In the genomic region with DNA sequence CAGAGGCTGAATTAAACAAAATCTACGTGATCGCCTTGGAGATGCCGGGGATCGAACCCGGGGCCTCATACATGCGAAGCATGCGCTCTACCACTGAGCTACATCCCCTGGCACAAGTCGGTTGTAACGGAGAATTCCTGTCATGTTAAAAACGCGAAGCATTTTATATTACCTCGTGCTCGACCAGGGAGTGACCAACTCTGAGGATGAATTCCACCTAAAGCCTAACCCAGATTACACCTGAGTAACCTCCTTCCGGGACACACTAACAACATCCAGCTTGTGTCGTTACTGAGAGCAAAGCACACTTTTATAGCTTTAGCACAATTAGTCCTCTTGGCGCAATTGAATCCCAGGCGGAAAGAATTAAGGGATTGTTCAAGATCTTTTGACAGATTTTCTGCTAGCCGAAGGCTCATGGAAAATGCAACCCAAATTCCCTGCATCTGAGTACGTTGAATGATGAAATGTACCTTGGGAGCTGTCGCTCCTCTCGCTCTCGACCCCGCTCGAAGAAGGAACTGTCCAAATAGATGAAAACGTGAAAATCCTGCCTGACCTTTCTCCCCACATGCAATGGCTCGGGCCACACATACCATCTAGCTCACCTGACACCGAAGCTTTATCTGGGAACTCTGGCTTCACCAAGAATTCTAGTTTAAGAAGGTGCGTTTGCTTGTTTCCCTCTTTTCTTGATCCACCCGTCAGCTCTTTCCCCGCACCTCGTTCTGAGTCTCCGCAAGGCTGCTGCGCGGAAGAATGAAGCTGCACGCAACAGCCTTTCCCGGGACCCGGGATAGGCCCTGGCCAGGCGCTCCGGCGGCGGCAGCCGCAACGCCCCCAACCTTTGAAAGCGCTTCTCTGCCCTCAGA, we compare ENCODE assay signal across 9 cellular contexts.
DNase-seq lines count a peak whose midpoint lies in the region; ATAC-seq, FAIRE-seq and TF ChIP-seq lines count a peak whose summit lies in the region.
"Had no signal": no experiment of that assay in that cellular context is flagged by ENCODE, and none has a peak within 500 bp of the region (broad histone marks: within the 10 kb centered on the region; RNA-seq: fewer than 3 reads in every experiment).

No MANE protein-coding gene starts in this region.

- H3K9me3 Mint-ChIP-seq in Caco-2 (ENCODE audit: unreplicated experiment) = no peaks in the 10 kb centered on the region
- no peaks in the 10 kb centered on the region for H3K9me3 Mint-ChIP-seq in stimulated activated naive B cell treated with anti-CD40 and anti-IgM and Interleukin-4, amounts not matched to agents 10 μg/mL and 1 μg/mL and 100 μg/mL, for 72 hours

- TF ChIP-seq CTCF in Caco-2 (IDR thresholded peaks at IDR 0.05; ENCODE audit: insufficient read depth in 1 of 2, low read depth in 1 of 2, low read length in 1 of 2, severe bottlenecking in 1 of 2, unreplicated experiment in 1 of 2) (no peak), GM12878 (IDR thresholded peaks at IDR 0.05 in 2 of 3, conservative IDR thresholded peaks at IDR 0.05 in 1 of 3; ENCODE audit: control insufficient read depth in 2 of 3, extremely low read depth in 1 of 3, insufficient read depth in 1 of 3, low read depth in 3 of 3, low read length in 3 of 3) (no peak), lung (IDR thresholded peaks at IDR 0.05; ENCODE audit: control extremely low read depth, extremely low read depth) (no peak)

- no peaks in the 10 kb centered on the region for H3K27me3 Mint-ChIP-seq in Caco-2 (ENCODE audit: insufficient read depth, unreplicated experiment)
- H3K27me3 Mint-ChIP-seq in stimulated activated naive B cell treated with anti-CD40 and anti-IgM and Interleukin-4, amounts not matched to agents 10 μg/mL and 1 μg/mL and 100 μg/mL, for 72 hours = peaks cover 51 to 62% of the 10 kb centered on the region in 2 donors

- peaks cover 14% of the 10 kb centered on the region for H3K36me3 Mint-ChIP-seq in Caco-2 (ENCODE audit: insufficient read depth, unreplicated experiment)
- H3K36me3 Mint-ChIP-seq in stimulated activated naive B cell treated with anti-CD40 and anti-IgM and Interleukin-4, amounts not matched to agents 10 μg/mL and 1 μg/mL and 100 μg/mL, for 72 hours = peaks cover 3 to 4% of the 10 kb centered on the region in 2 donors

- POLR2A ChIA-PET in Caco-2 (lab: Charles Lee) = no interaction called here
- POLR2A ChIA-PET in GM12878 (lab: Charles Lee) = no interaction called here

- CTCF ChIA-PET in Caco-2 (lab: Charles Lee) (interaction anchor here (0.9 kb wide), 1 partner anchor 163 kb away, joined by 3 read pairs; no protein-coding TSS in a partner anchor), GM12878 (lab: Yijun Ruan, JAX) (interaction anchor here (1.2 to 1.3 kb wide), 2 partner anchors 18 to 25 kb away, joined by 3 read pairs; no protein-coding TSS in a partner anchor)

- no peaks in the 10 kb centered on the region for H4K20me1 ChIP-seq in GM12878 (ENCODE audit: control insufficient read depth, insufficient read depth)

- no peak overlapping the region for H3K27ac ChIP-seq in GM12878 (ENCODE audit: control insufficient read depth, insufficient read depth)
- no peak overlapping the region for H3K27ac ChIP-seq in lung (ENCODE audit: low read depth in 1 of 2, low read length in 1 of 2)
- H3K27ac ChIP-seq: upper lobe of left lung had no signal

- H3K79me2 ChIP-seq in GM12878 (ENCODE audit: control insufficient read depth, insufficient read depth, low read length) = no peaks in the 10 kb centered on the region

- H3K9me3 ChIP-seq in Caco-2 (no peaks in the 10 kb centered on the region), GM12878 (replicated peaks; ENCODE audit: control insufficient read depth, insufficient read depth, low read length) (no peaks in the 10 kb centered on the region), lung (ENCODE audit: control insufficient read depth in 2 of 2, insufficient read depth in 1 of 2, low read length in 1 of 2) (no peaks in the 10 kb centered on the region)
- H3K9me3 ChIP-seq: upper lobe of left lung had no signal

- peaks cover 14% of the 10 kb centered on the region for H3K4me1 ChIP-seq in Caco-2
- no peaks in the 10 kb centered on the region for H3K4me1 ChIP-seq in GM12878 (ENCODE audit: control insufficient read depth, insufficient read depth, low read length)
- H3K4me1 ChIP-seq in lung (ENCODE audit: control insufficient read depth in 2 of 2, insufficient read depth in 2 of 2, low read length in 2 of 2) = no peaks in the 10 kb centered on the region

- H3K4me3 ChIP-seq in Caco-2 (ENCODE audit: low read depth, low read length) = peak overlapping the region; percentile 14
- peak overlapping the region; percentile 60 for H3K4me3 ChIP-seq in GM12878
- H3K4me3 ChIP-seq in lung = no peak overlapping the region

- no peak for TF ChIP-seq RAD21 in GM12878 (IDR thresholded peaks at IDR 0.05; ENCODE audit: insufficient read depth, low read depth, low read length)

- in situ Hi-C loops in GM12878 (cut with MboI) = no loop called here

- no TSS peak for BruUV-seq in Caco-2 (replicated peaks; lab: Mats Ljungman, UMichigan)
- BruUV-seq in GM12878 (replicated peaks; lab: Mats Ljungman, UMichigan) = no TSS peak

- DNase-seq in Caco-2 (peak in 1 of 2 experiments; percentile 70), HT-29 (ENCODE audit: low spot score) (peak; percentile 76), RPMI8226 (peak; percentile 70), GM12878 (ENCODE audit: low read depth, low spot score) (peak; percentile 48), lung (ENCODE audit: low spot score) (no peak), germinal center (ENCODE audit: low spot score) (no peak)
- DNase-seq in stimulated activated naive B cell treated with anti-CD40 and anti-IgM and Interleukin-4, amounts not matched to agents 10 μg/mL and 1 μg/mL and 100 μg/mL, for 72 hours = peak; percentile 46

- WGBS in GM12878 (ENCODE audit: insufficient coverage, insufficient replicate concordance, low lambda C conversion rate, missing lambda C conversion rate) = 9% methylated on average over 44 of the region's 44 CpGs
- 2 to 3% methylated on average over 44 of the region's 44 CpGs for WGBS in lung, 2 donors

- H3K27me3 ChIP-seq in Caco-2 (replicated peaks; ENCODE audit: control insufficient read depth, insufficient read depth, low read length) (no peaks in the 10 kb centered on the region), GM12878 (replicated peaks in 1 of 2; ENCODE audit: control insufficient read depth in 2 of 2, insufficient read depth in 2 of 2, low read length in 1 of 2) (no peaks in the 10 kb centered on the region; a peak in 1 of 4 replicates), lung (ENCODE audit: control insufficient read depth, insufficient read depth) (no peaks in the 10 kb centered on the region)

- peak; percentile 77 for ATAC-seq in GM12878
- ATAC-seq in lung (ENCODE audit: insufficient read depth, low FRiP score) = peak; percentile 58
- peak; percentile 53 to 79 for ATAC-seq in stimulated activated naive B cell treated with anti-CD40 and anti-IgM and Interleukin-4, amounts not matched to agents 10 μg/mL and 1 μg/mL and 100 μg/mL, for 72 hours (replicated peaks)
- no peak for ATAC-seq in GM21529 (IDR thresholded peaks at IDR 0.05; ENCODE audit: unreplicated experiment)

- H3K9ac ChIP-seq in GM12878 (ENCODE audit: control insufficient read depth, insufficient read depth, low read length) = no peak overlapping the region

- H3K4me3 Mint-ChIP-seq in Caco-2 (ENCODE audit: unreplicated experiment) = peak overlapping the region; percentile 65
- H3K4me3 Mint-ChIP-seq in stimulated activated naive B cell treated with anti-CD40 and anti-IgM and Interleukin-4, amounts not matched to agents 10 μg/mL and 1 μg/mL and 100 μg/mL, for 72 hours = peak overlapping the region; percentile 76 to 80

- H3K36me3 ChIP-seq in Caco-2 (ENCODE audit: control insufficient read depth, insufficient read depth, low read length) = no peaks in the 10 kb centered on the region
- no peaks in the 10 kb centered on the region for H3K36me3 ChIP-seq in GM12878 (ENCODE audit: control insufficient read depth in 2 of 2, insufficient read depth in 2 of 2, low read length in 1 of 2)
- H3K36me3 ChIP-seq in lung (ENCODE audit: control insufficient read depth in 2 of 2, insufficient read depth in 2 of 2, low read length in 2 of 2) = no peaks in the 10 kb centered on the region
- H3K36me3 ChIP-seq: upper lobe of left lung had no signal

- peak overlapping the region; percentile 14 for H3K27ac Mint-ChIP-seq in Caco-2 (ENCODE audit: unreplicated experiment)
- H3K27ac Mint-ChIP-seq in stimulated activated naive B cell treated with anti-CD40 and anti-IgM and Interleukin-4, amounts not matched to agents 10 μg/mL and 1 μg/mL and 100 μg/mL, for 72 hours = peak overlapping the region; percentile 96

- no peaks in the 10 kb centered on the region for H3K4me1 Mint-ChIP-seq in Caco-2 (ENCODE audit: low read depth, unreplicated experiment)
- H3K4me1 Mint-ChIP-seq in stimulated activated naive B cell treated with anti-CD40 and anti-IgM and Interleukin-4, amounts not matched to agents 10 μg/mL and 1 μg/mL and 100 μg/mL, for 72 hours = peaks cover 2 to 17% of the 10 kb centered on the region in 2 donors

- no peak for FAIRE-seq in GM12878 (lab: Jason Lieb, UNC)

- peak in 1 of 2 experiments; percentile 38; a peak in 1 of 4 replicates for TF ChIP-seq EP300 in GM12878 (IDR thresholded peaks at IDR 0.05; ENCODE audit: borderline replicate concordance in 1 of 2, control insufficient read depth in 1 of 2, low read depth in 2 of 2, low read length in 2 of 2)

- peak overlapping the region; percentile 78 for H3K4me2 ChIP-seq in GM12878 (ENCODE audit: control insufficient read depth, insufficient read depth)

- H2AFZ ChIP-seq in GM12878 (ENCODE audit: control insufficient read depth, low read depth, low read length) = peak overlapping the region; percentile 51

- intact Hi-C loops in Caco-2 (cut with micrococcal nuclease; ENCODE audit: unreplicated experiment) (no loop called here), GM12878 (cut with micrococcal nuclease; ENCODE audit: unreplicated experiment) (no loop called here)

- TF ChIP-seq POLR2A in GM12878 (IDR thresholded peaks at IDR 0.05; ENCODE audit: low read depth, low read length) = no peak

- SMC1A ChIA-PET in GM12878 (lab: Charles Lee; ENCODE audit: uncharacterized antibody, unreplicated experiment) = interaction anchor here (0.7 kb wide), 1 partner anchor 93 kb away, joined by 4 read pairs; no protein-coding TSS in a partner anchor

- RAD21 ChIA-PET in GM12878 (lab: Charles Lee; ENCODE audit: unreplicated experiment) = interaction anchor here (0.6 kb wide), 1 partner anchor 9 kb away, joined by 3 read pairs; no protein-coding TSS in a partner anchor

TF ChIP-seq in GM12878, 131 proteins besides CTCF, POLR2A, EP300 and RAD21 (continues in another document):
- peak; percentile 79 for TF ChIP-seq SREBF2 (IDR thresholded peaks at IDR 0.05; ENCODE audit: low read length)
- 0 out of 2 replicates have a peak, but pooled peaks have one; percentile 54 for TF ChIP-seq TARDBP (IDR thresholded peaks at IDR 0.05; ENCODE audit: borderline replicate concordance)
- TF ChIP-seq ZNF24 (IDR thresholded peaks at IDR 0.05) = peak; percentile 93
- no peak for TF ChIP-seq MEF2B (IDR thresholded peaks at IDR 0.05; ENCODE audit: partially characterized antibody, poor library complexity, severe bottlenecking)
- no peak for TF ChIP-seq KLF5 (IDR thresholded peaks at IDR 0.05; ENCODE audit: partially characterized antibody)

Comparison
In these comparisons a context has a peak if more than half of its experiments do, and no peak if none do; other contexts are left out.
1. DNase-seq: peak in HT-29 (single experiment), RPMI8226 (single experiment), GM12878 (single experiment) and stimulated activated naive B cell treated with anti-CD40 and anti-IgM and Interleukin-4, amounts not matched to agents 10 μg/mL and 1 μg/mL and 100 μg/mL, for 72 hours (single experiment); none in lung (single experiment) and germinal center (single experiment).